In the genomic region with DNA sequence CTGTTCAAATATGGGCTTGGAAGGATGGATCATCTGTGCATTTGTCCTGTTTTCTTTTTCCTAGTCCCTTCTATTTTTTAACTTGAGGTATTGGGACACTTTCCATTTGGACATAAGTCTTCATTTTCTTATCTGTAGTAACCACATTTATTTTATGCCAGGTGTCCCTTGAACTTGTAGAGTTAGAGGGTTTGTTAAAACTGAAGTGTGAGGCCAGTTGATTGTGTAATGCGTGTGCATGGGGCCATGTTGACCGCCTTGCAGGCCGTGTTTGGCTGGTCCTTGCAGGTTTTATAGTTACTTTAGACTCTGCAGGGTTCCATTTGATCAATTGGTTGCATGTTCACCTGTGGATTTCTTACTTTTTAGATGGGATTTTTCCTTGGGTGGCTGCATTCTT, we compare ENCODE assay signal across 17 cellular contexts. TPM values are rescaled to one million over a fixed set of nuclear protein-coding genes. Genes with fewer than 3 reads are reported as not detected.
A peak's percentile ranks its signal among the peaks of the same experiment; 100 is the strongest.
DNase-seq lines count a peak whose midpoint lies in the region; ATAC-seq, FAIRE-seq and TF ChIP-seq lines count a peak whose summit lies in the region.
"Had no signal": no experiment of that assay in that cellular context is flagged by ENCODE, and none has a peak within 500 bp of the region (broad histone marks: within the 10 kb centered on the region; RNA-seq: fewer than 3 reads in every experiment).

No MANE protein-coding gene starts in this region.

- no peak for ATAC-seq in activated naive CD8-positive, alpha-beta T cell treated with anti-CD3 and anti-CD28 coated beads, Interleukin-2, amount 10 ng/mL, durations not matched to agents 7 days and 5 days (ENCODE audit: low read depth)
- ATAC-seq in RWPE2 (ENCODE audit: low read depth) (no peak), left lung (peak; percentile 23)
- ATAC-seq: activated CD4-positive, CD25-positive, alpha-beta regulatory T cell treated with anti-CD3 and anti-CD28 coated beads, Interleukin-2, amount 50 U/mL, for 24 hours had no signal

- peaks cover 86% of the 10 kb centered on the region for H3K36me3 ChIP-seq in RWPE2 (ENCODE audit: low read depth)
- peaks cover 0 to 90% of the 10 kb centered on the region in 2 donors for H3K36me3 ChIP-seq in left lung
- H3K36me3 ChIP-seq in suprapubic skin = peaks cover 47% of the 10 kb centered on the region

- H3K4me3 Mint-ChIP-seq in activated naive CD8-positive, alpha-beta T cell treated with anti-CD3 and anti-CD28 coated beads, Interleukin-2, amount 10 ng/mL, durations not matched to agents 7 days and 5 days = no peak overlapping the region
- no peak overlapping the region for H3K4me3 Mint-ChIP-seq in activated naive CD8-positive, alpha-beta T cell treated with anti-CD3 and anti-CD28 coated beads for 36 hours

- POLR2A ChIA-PET in activated naive CD8-positive, alpha-beta T cell treated with anti-CD3 and anti-CD28 coated beads, Interleukin-2, amount 10 ng/mL, durations not matched to agents 7 days and 5 days (lab: Charles Lee) = no interaction called here

- peak overlapping the region; percentile 36 for H3K27ac Mint-ChIP-seq in activated naive CD8-positive, alpha-beta T cell treated with anti-CD3 and anti-CD28 coated beads, Interleukin-2, amount 10 ng/mL, durations not matched to agents 7 days and 5 days
- no peak overlapping the region for H3K27ac Mint-ChIP-seq in activated naive CD8-positive, alpha-beta T cell treated with anti-CD3 and anti-CD28 coated beads for 36 hours

- H3K27ac ChIP-seq in RWPE2 (ENCODE audit: poor library complexity, severe bottlenecking) (peak overlapping the region; percentile 62), left lung (no peak overlapping the region), suprapubic skin (peak overlapping the region; percentile 78)
- H3K27ac ChIP-seq: coronary artery, right atrium auricular region had no signal

- no peaks in the 10 kb centered on the region for H3K9me3 ChIP-seq in RWPE2 (ENCODE audit: severe bottlenecking)
- no peaks in the 10 kb centered on the region for H3K9me3 ChIP-seq in left lung
- no peaks in the 10 kb centered on the region for H3K9me3 ChIP-seq in suprapubic skin
- H3K9me3 ChIP-seq: right atrium auricular region, upper lobe of left lung had no signal

- no peak for DNase-seq in activated naive CD8-positive, alpha-beta T cell treated with anti-CD3 and anti-CD28 coated beads, Interleukin-2, amount 10 ng/mL, durations not matched to agents 7 days and 5 days
- DNase-seq in activated naive CD8-positive, alpha-beta T cell treated with anti-CD3 and anti-CD28 coated beads for 36 hours = no peak
- DNase-seq in RWPE2 (ENCODE audit: low spot score) (no peak), left lung (no peak), suprapubic skin (ENCODE audit: low spot score in 2 of 2) (no peak), SIG-M5 (lab: John Stamatoyannopoulos, UW) (no peak), RCC 7860 (ENCODE audit: low spot score) (no peak)
- no peak for DNase-seq in activated CD4-positive, alpha-beta T cell treated with anti-CD3 and anti-CD28 coated beads for 1 hour
- DNase-seq: aorta; NCI-H2081 treated with DMSO at 0.1 percent for 48 hours; stimulated activated CD4-positive, alpha-beta T cell treated with anti-CD3 and anti-CD28 coated beads, Interleukin-1b, Interleukin-23, amount 100 ng/mL, for 48 hours; T-helper 1 cell; upper lobe of left lung had no signal

- TF ChIP-seq EP300 in suprapubic skin (IDR thresholded peaks at IDR 0.05) = no peak

- TF ChIP-seq CTCF in RWPE2 (IDR thresholded peaks at IDR 0.05; ENCODE audit: poor library complexity, severe bottlenecking) = no peak
- TF ChIP-seq CTCF in left lung (IDR thresholded peaks at IDR 0.05) = no peak
- no peak for TF ChIP-seq CTCF in suprapubic skin (IDR thresholded peaks at IDR 0.05)

- H3K27me3 ChIP-seq in RWPE2 (ENCODE audit: insufficient read depth, poor library complexity, severe bottlenecking) (no peaks in the 10 kb centered on the region), left lung (no peaks in the 10 kb centered on the region), suprapubic skin (no peaks in the 10 kb centered on the region)
- H3K27me3 ChIP-seq: right atrium auricular region, upper lobe of left lung had no signal

- TF ChIP-seq POLR2A in suprapubic skin (IDR thresholded peaks at IDR 0.05) = no peak

- WGBS in suprapubic skin = 82% methylated on average over 3 of the region's 3 CpGs

- no peaks in the 10 kb centered on the region for H3K9me3 Mint-ChIP-seq in activated naive CD8-positive, alpha-beta T cell treated with anti-CD3 and anti-CD28 coated beads, Interleukin-2, amount 10 ng/mL, durations not matched to agents 7 days and 5 days
- peaks cover 2% of the 10 kb centered on the region for H3K9me3 Mint-ChIP-seq in activated naive CD8-positive, alpha-beta T cell treated with anti-CD3 and anti-CD28 coated beads for 36 hours

- H3K4me1 ChIP-seq in RWPE2 (ENCODE audit: insufficient read depth, poor library complexity, severe bottlenecking) (peaks cover 21% of the 10 kb centered on the region), left lung (peaks cover 10 to 25% of the 10 kb centered on the region in 2 donors), suprapubic skin (peaks cover 39% of the 10 kb centered on the region)

- H3K4me3 ChIP-seq in RWPE2 (ENCODE audit: severe bottlenecking) (no peak overlapping the region), left lung (no peak overlapping the region), suprapubic skin (no peak overlapping the region)
- H3K4me3 ChIP-seq: coronary artery, right atrium auricular region, upper lobe of left lung had no signal

- H3K4me1 Mint-ChIP-seq in activated naive CD8-positive, alpha-beta T cell treated with anti-CD3 and anti-CD28 coated beads, Interleukin-2, amount 10 ng/mL, durations not matched to agents 7 days and 5 days = peaks cover 36% of the 10 kb centered on the region
- peaks cover 33% of the 10 kb centered on the region for H3K4me1 Mint-ChIP-seq in activated naive CD8-positive, alpha-beta T cell treated with anti-CD3 and anti-CD28 coated beads for 36 hours

- intact Hi-C loops in left lung (cut with DNase I) = no loop called here

- no peaks in the 10 kb centered on the region for H3K27me3 Mint-ChIP-seq in activated naive CD8-positive, alpha-beta T cell treated with anti-CD3 and anti-CD28 coated beads, Interleukin-2, amount 10 ng/mL, durations not matched to agents 7 days and 5 days
- no peaks in the 10 kb centered on the region for H3K27me3 Mint-ChIP-seq in activated naive CD8-positive, alpha-beta T cell treated with anti-CD3 and anti-CD28 coated beads for 36 hours

- peaks cover 58% of the 10 kb centered on the region for H3K36me3 Mint-ChIP-seq in activated naive CD8-positive, alpha-beta T cell treated with anti-CD3 and anti-CD28 coated beads, Interleukin-2, amount 10 ng/mL, durations not matched to agents 7 days and 5 days
- H3K36me3 Mint-ChIP-seq in activated naive CD8-positive, alpha-beta T cell treated with anti-CD3 and anti-CD28 coated beads for 36 hours = peaks cover 58% of the 10 kb centered on the region

- no peak for FAIRE-seq in RCC 7860 (lab: Jason Lieb, UNC)
- FAIRE-seq: D721Med had no signal

RNA-seq across cellular contexts. Expression of gene SAE1, which starts 21.0 kb away (rescaled TPM):
- 100 to 1,000 TPM; 108 to 114 TPM for total RNA-seq in activated naive CD8-positive, alpha-beta T cell treated with anti-CD3 and anti-CD28 coated beads, Interleukin-2, amount 10 ng/mL, durations not matched to agents 7 days and 5 days
- total RNA-seq in activated naive CD8-positive, alpha-beta T cell treated with anti-CD3 and anti-CD28 coated beads for 36 hours = 100 to 1,000 TPM; 141 to 149 TPM
- total RNA-seq in left lung (10 to 100 TPM; 67.7 to 73.8 TPM), suprapubic skin (10 to 100 TPM; 22.4 to 51.9 (median 44.7) TPM)

RNA-seq across cellular contexts. Expression of gene ZC3H4, which starts 38.1 kb away (rescaled TPM):
- 10 to 100 TPM; 84.3 to 86.0 TPM for total RNA-seq in activated naive CD8-positive, alpha-beta T cell treated with anti-CD3 and anti-CD28 coated beads, Interleukin-2, amount 10 ng/mL, durations not matched to agents 7 days and 5 days
- 100 to 1,000 TPM; 103 to 110 TPM for total RNA-seq in activated naive CD8-positive, alpha-beta T cell treated with anti-CD3 and anti-CD28 coated beads for 36 hours
- total RNA-seq in left lung (10 to 100 TPM; 37.9 to 39.2 TPM), suprapubic skin (10 to 100 TPM; 24.2 to 42.8 (median 31.7) TPM)

Comparison
In these comparisons a context has a peak if more than half of its experiments do, and no peak if none do; other contexts are left out.
1. H3K27ac ChIP-seq: peak in RWPE2 (single experiment) and suprapubic skin (single experiment); none in left lung (0 of 2).